In the genomic region with DNA sequence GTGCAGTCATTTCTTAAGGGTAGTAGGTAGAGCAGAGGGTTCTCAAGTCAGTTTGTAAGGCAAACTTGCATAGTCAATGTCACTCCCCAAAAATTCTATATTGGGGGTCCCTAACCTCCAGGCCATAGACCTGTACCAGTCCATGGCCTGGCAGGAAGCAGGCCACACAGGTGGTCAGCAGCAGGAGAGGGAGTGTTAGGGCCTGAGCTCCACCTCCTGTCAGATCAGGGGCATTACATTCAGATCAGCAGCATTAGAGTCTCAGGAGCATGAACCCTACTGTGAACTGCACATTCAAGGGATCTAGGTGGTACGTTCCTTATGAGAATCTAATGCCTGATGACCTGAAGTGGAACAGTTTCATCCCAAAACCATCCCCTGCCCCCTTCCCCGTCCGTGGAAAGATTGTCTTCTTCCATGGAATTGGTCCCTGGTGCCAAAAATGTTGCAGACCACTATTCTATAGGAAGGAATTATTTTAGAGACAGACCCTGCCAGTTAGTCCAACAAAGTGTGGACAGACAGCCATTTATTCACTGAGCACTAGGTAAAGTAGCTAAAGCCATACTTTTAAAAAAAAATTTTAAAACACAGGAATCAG, we compare ENCODE assay signal across 9 cellular contexts. TPM values are rescaled to one million over a fixed set of nuclear protein-coding genes. Genes with fewer than 3 reads are reported as not detected.
DNase-seq lines count a peak whose midpoint lies in the region; ATAC-seq, FAIRE-seq and TF ChIP-seq lines count a peak whose summit lies in the region.
"Had no signal": no experiment of that assay in that cellular context is flagged by ENCODE, and none has a peak within 500 bp of the region (broad histone marks: within the 10 kb centered on the region; RNA-seq: fewer than 3 reads in every experiment).

No MANE protein-coding gene starts in this region.

- H3K4me1 ChIP-seq in lower lobe of right lung: peaks cover 12% of the 10 kb centered on the region

- H3K36me3 ChIP-seq in bronchial epithelial cell (ENCODE audit: control insufficient read depth, insufficient read depth, low read length): peaks cover 7% of the 10 kb centered on the region
- H3K36me3 ChIP-seq in lower lobe of right lung: peaks cover 71% of the 10 kb centered on the region

- H3K4me3 ChIP-seq in bronchial epithelial cell (ENCODE audit: low read depth, low read length): no peak overlapping the region
- no peak overlapping the region for H3K4me3 ChIP-seq in lower lobe of right lung

- no peaks in the 10 kb centered on the region for H3K9me3 Mint-ChIP-seq in activated T-cell treated with anti-CD3 and anti-CD28 coated beads, Interleukin-2, amount 50 U/mL, for 4 hours
- H3K9me3 Mint-ChIP-seq: dendritic cell treated with granulocyte-macrophage colony-stimulating factor and Interleukin-4, amounts not matched to agents 40 ng/mL and 50 ng/mL, for 4 days had no signal

- TF ChIP-seq CTCF in bronchial epithelial cell (IDR thresholded peaks at IDR 0.05; ENCODE audit: insufficient read depth, low read length, severe bottlenecking) (peak; percentile 73), lower lobe of right lung (IDR thresholded peaks at IDR 0.05) (peak; percentile 39)

- H3K27ac ChIP-seq in lower lobe of right lung: no peak overlapping the region

- DNase-seq in activated T-cell treated with anti-CD3 and anti-CD28 coated beads, Interleukin-2, amount 50 U/mL, for 4 hours: no peak
- DNase-seq in activated T-cell treated with anti-CD3 and anti-CD28 coated beads for 4 hours: no peak
- DNase-seq in NCI-H526 treated with DMSO at 0.1 percent for 48 hours (lab: John Stamatoyannopoulos, UW): peak; percentile 35
- DNase-seq in bronchial epithelial cell (ENCODE audit: low read depth): no peak
- no peak for DNase-seq in lower lobe of right lung
- DNase-seq in NCI-H1930 (lab: John Stamatoyannopoulos, UW): no peak
- DNase-seq in activated gamma-delta T cell (lab: John Stamatoyannopoulos, UW): no peak

- intact Hi-C loops in lower lobe of right lung (cut with DNase I): no loop called here

- ATAC-seq in activated T-cell treated with anti-CD3 and anti-CD28 coated beads, Interleukin-2, amount 50 U/mL, for 4 hours: peak; percentile 39 to 77
- ATAC-seq in HG02840 (IDR thresholded peaks at IDR 0.05; ENCODE audit: low FRiP score, unreplicated experiment): peak; percentile 55
- ATAC-seq in lower lobe of right lung: peak; percentile 66 to 69

- no peak overlapping the region for H3K4me3 Mint-ChIP-seq in activated T-cell treated with anti-CD3 and anti-CD28 coated beads, Interleukin-2, amount 50 U/mL, for 4 hours
- H3K4me3 Mint-ChIP-seq: dendritic cell treated with granulocyte-macrophage colony-stimulating factor and Interleukin-4, amounts not matched to agents 40 ng/mL and 50 ng/mL, for 4 days had no signal

- H3K36me3 Mint-ChIP-seq in activated T-cell treated with anti-CD3 and anti-CD28 coated beads, Interleukin-2, amount 50 U/mL, for 4 hours (ENCODE audit: insufficient read depth): peaks cover 16% of the 10 kb centered on the region

- H3K27me3 ChIP-seq in bronchial epithelial cell (ENCODE audit: control insufficient read depth, insufficient read depth, low read length) (no peaks in the 10 kb centered on the region), lower lobe of right lung (ENCODE audit: low read depth) (no peaks in the 10 kb centered on the region)

- peak; percentile 18 for FAIRE-seq in bronchial epithelial cell (lab: Jason Lieb, UNC)

- no peaks in the 10 kb centered on the region for H3K27me3 Mint-ChIP-seq in activated T-cell treated with anti-CD3 and anti-CD28 coated beads, Interleukin-2, amount 50 U/mL, for 4 hours (ENCODE audit: low read depth)
- H3K27me3 Mint-ChIP-seq: dendritic cell treated with granulocyte-macrophage colony-stimulating factor and Interleukin-4, amounts not matched to agents 40 ng/mL and 50 ng/mL, for 4 days had no signal

- no peaks in the 10 kb centered on the region for H3K9me3 ChIP-seq in lower lobe of right lung

- peaks cover 36% of the 10 kb centered on the region for H3K4me1 Mint-ChIP-seq in activated T-cell treated with anti-CD3 and anti-CD28 coated beads, Interleukin-2, amount 50 U/mL, for 4 hours (ENCODE audit: low read depth)

RNA-seq across cellular contexts. Expression of a gene that starts 6.7 kb away (rescaled TPM):
- 10 to 100 TPM; 14.5 to 17.6 (median 15.9) TPM for total RNA-seq in activated T-cell treated with anti-CD3 and anti-CD28 coated beads, Interleukin-2, amount 50 U/mL, for 4 hours
- total RNA-seq in bronchial epithelial cell: 12.9 and 27.0 TPM in 2 replicates
- 31.2 TPM for total RNA-seq in lower lobe of right lung

RNA-seq across cellular contexts. Expression of a gene that starts 6.8 kb away (rescaled TPM):
- 10 to 100 TPM; 30.2 to 39.1 (median 35.9) TPM for total RNA-seq in activated T-cell treated with anti-CD3 and anti-CD28 coated beads, Interleukin-2, amount 50 U/mL, for 4 hours
- total RNA-seq in bronchial epithelial cell (52.9 and 54.5 TPM in 2 replicates), lower lobe of right lung (53.7 TPM)
